In genomic region chr2:46591562-46591961, GRCh38 we compare ENCODE assay signal across 2 cellular contexts.
TF ChIP-seq lines count a peak whose summit lies in the region.

No MANE protein-coding gene starts in this region.

TF ChIP-seq in A549, 52 proteins besides CTCF, POLR2A, EP300 and RAD21:
- TF ChIP-seq RNF2 (IDR thresholded peaks at IDR 0.05; ENCODE audit: borderline replicate concordance, low read depth) (no peak), HDAC2 (IDR thresholded peaks at IDR 0.05) (peak; percentile 92), CHD4 (IDR thresholded peaks at IDR 0.05; ENCODE audit: borderline replicate concordance) (0 out of 2 replicates have a peak, but pooled peaks have one; percentile 25), E2F6 (IDR thresholded peaks at IDR 0.05; ENCODE audit: borderline replicate concordance, low read depth) (no peak), ESRRA (IDR thresholded peaks at IDR 0.05; ENCODE audit: borderline replicate concordance, low read length) (peak; percentile 65; the same call in 1 of the 2 replicates), KDM1A (IDR thresholded peaks at IDR 0.05; ENCODE audit: low read depth) (peak; percentile 39; the same call in 1 of the 2 replicates)

TF ChIP-seq in GM12878, 131 proteins besides CTCF, POLR2A, EP300 and RAD21:
- TF ChIP-seq SIX5 (IDR thresholded peaks at IDR 0.05; ENCODE audit: low read depth, low read length, severe bottlenecking) (no peak), MTA2 (IDR thresholded peaks at IDR 0.05; ENCODE audit: low read depth) (no peak), ZBTB4 (CRISPR knock-in tag; IDR thresholded peaks at IDR 0.05) (no peak), RAD51 (IDR thresholded peaks at IDR 0.05) (no peak), NR2F1 (conservative IDR thresholded peaks at IDR 0.05) (no peak), NFYA (IDR thresholded peaks at IDR 0.05; ENCODE audit: borderline replicate concordance, low read depth, low read length) (no peak), CHD1 (IDR thresholded peaks at IDR 0.05; ENCODE audit: low read depth, low read length) (no peak), ZNF217 (IDR thresholded peaks at IDR 0.05) (no peak), POLR2AphosphoS5 (IDR thresholded peaks at IDR 0.05; ENCODE audit: low read length) (no peak), ETV6 (conservative IDR thresholded peaks at IDR 0.05 in 1 of 2, IDR thresholded peaks at IDR 0.05 in 1 of 2; ENCODE audit: borderline replicate concordance in 1 of 2, low read depth in 1 of 2) (no peak), NKRF (conservative IDR thresholded peaks at IDR 0.05) (no peak), E2F8 (IDR thresholded peaks at IDR 0.05; ENCODE audit: low read depth, partially characterized antibody) (no peak), POLR2AphosphoS2 (IDR thresholded peaks at IDR 0.05; ENCODE audit: low read depth, low read length) (no peak), MLLT1 (IDR thresholded peaks at IDR 0.05) (no peak), ATF2 (IDR thresholded peaks at IDR 0.05; ENCODE audit: low read length) (no peak), SPI1 (IDR thresholded peaks at IDR 0.05; ENCODE audit: borderline replicate concordance, insufficient read depth, low read depth, low read length) (no peak), ASH2L (IDR thresholded peaks at IDR 0.05; ENCODE audit: borderline replicate concordance, low read depth) (no peak), POU2F2 (IDR thresholded peaks at IDR 0.05; ENCODE audit: borderline replicate concordance, low read depth, low read length) (no peak), ZNF207 (IDR thresholded peaks at IDR 0.05; ENCODE audit: borderline replicate concordance) (no peak), RCOR1 (conservative IDR thresholded peaks at IDR 0.05; ENCODE audit: low read depth, low read length) (no peak)
